Comparison of ENCODE assay signal across 22 cellular contexts in genomic region chr7:46006723-46007122, GRCh38.
"Had no signal": no experiment of that assay in that cellular context is flagged by ENCODE, and none has a peak within 500 bp of the region (broad histone marks: within the 10 kb centered on the region; RNA-seq: fewer than 3 reads in every experiment).

No MANE protein-coding gene starts in this region.

- DNase-seq: cortex of kidney; effector memory CD8-positive, alpha-beta T cell; foreskin fibroblast; gastrocnemius medialis; head of caudate nucleus; mesendoderm; midbrain; naive thymus-derived CD4-positive, alpha-beta T cell; sigmoid colon; stimulated activated CD4-positive, alpha-beta T cell treated with anti-CD3 and anti-CD28 coated beads, Interleukin-2, amount 100 ng/mL, for 24 hours; stimulated activated CD4-positive, alpha-beta T cell treated with anti-CD3 and anti-CD28 coated beads, Interleukin-4, amount 100 ng/mL, for 24 hours; stimulated activated naive B cell treated with anti-CD40 and anti-IgM and Interleukin-4, amounts not matched to agents 10 μg/mL and 1 μg/mL and 100 μg/mL, for 72 hours; upper lobe of left lung had no signal

- ATAC-seq: effector memory CD8-positive, alpha-beta T cell; gastrocnemius medialis; naive thymus-derived CD4-positive, alpha-beta T cell; stimulated activated naive B cell treated with anti-CD40 and anti-IgM and Interleukin-4, amounts not matched to agents 10 μg/mL and 1 μg/mL and 100 μg/mL, for 72 hours had no signal

- H3K27me3 Mint-ChIP-seq: effector memory CD8-positive, alpha-beta T cell; stimulated activated naive CD8-positive, alpha-beta T cell treated with anti-CD3 and anti-CD28 coated beads, Interleukin-15, Interleukin-2, amounts not matched to agents 100 ng/mL and 50 ng/mL, for 24 hours had no signal

- H3K27me3 ChIP-seq: gastrocnemius medialis, neural progenitor cell, right atrium auricular region, sigmoid colon, tibial nerve, upper lobe of left lung had no signal

- H3K4me3 Mint-ChIP-seq: effector memory CD8-positive, alpha-beta T cell; naive thymus-derived CD4-positive, alpha-beta T cell; nephron; neural progenitor cell; stimulated activated naive B cell treated with anti-CD40 and anti-IgM and Interleukin-4, amounts not matched to agents 10 μg/mL and 1 μg/mL and 100 μg/mL, for 72 hours; stimulated activated naive CD8-positive, alpha-beta T cell treated with anti-CD3 and anti-CD28 coated beads, Interleukin-15, Interleukin-2, amounts not matched to agents 100 ng/mL and 50 ng/mL, for 24 hours had no signal

- H3K4me1 ChIP-seq: gastrocnemius medialis, parathyroid adenoma, prostate gland, sigmoid colon, tibial nerve had no signal

- H3K4me3 ChIP-seq: gastrocnemius medialis, lung, neural progenitor cell, prostate gland, right atrium auricular region, sigmoid colon, thoracic aorta, tibial nerve, upper lobe of left lung had no signal

- H3K9me3 ChIP-seq: gastrocnemius medialis, prostate gland, thoracic aorta, upper lobe of left lung had no signal

- H3K27ac Mint-ChIP-seq: effector memory CD8-positive, alpha-beta T cell; naive thymus-derived CD4-positive, alpha-beta T cell; nephron; neural progenitor cell; stimulated activated naive B cell treated with anti-CD40 and anti-IgM and Interleukin-4, amounts not matched to agents 10 μg/mL and 1 μg/mL and 100 μg/mL, for 72 hours; stimulated activated naive CD8-positive, alpha-beta T cell treated with anti-CD3 and anti-CD28 coated beads, Interleukin-15, Interleukin-2, amounts not matched to agents 100 ng/mL and 50 ng/mL, for 24 hours had no signal

- H3K4me2 ChIP-seq: neural progenitor cell had no signal

- H3K27ac ChIP-seq: gastrocnemius medialis, neural progenitor cell, parathyroid adenoma, prostate gland, right atrium auricular region, sigmoid colon, thoracic aorta, tibial nerve had no signal

- H2AFZ ChIP-seq: neural progenitor cell, parathyroid adenoma had no signal

- H3K36me3 Mint-ChIP-seq: neural progenitor cell; stimulated activated naive B cell treated with anti-CD40 and anti-IgM and Interleukin-4, amounts not matched to agents 10 μg/mL and 1 μg/mL and 100 μg/mL, for 72 hours had no signal

- H3K36me3 ChIP-seq: gastrocnemius medialis, prostate gland, right atrium auricular region, sigmoid colon, thoracic aorta, tibial nerve, upper lobe of left lung had no signal

- H3K9ac ChIP-seq: neural progenitor cell, parathyroid adenoma had no signal
